Comparison of ENCODE assay signal across 23 cellular contexts in genomic region chrX:101918746-101919145, GRCh38.
"Had no signal": no experiment of that assay in that cellular context is flagged by ENCODE, and none has a peak within 500 bp of the region (broad histone marks: within the 10 kb centered on the region; RNA-seq: fewer than 3 reads in every experiment).

No MANE protein-coding gene starts in this region.

- H3K27me3 Mint-ChIP-seq: effector memory CD8-positive, alpha-beta T cell had no signal

- H3K4me1 ChIP-seq: esophagus squamous epithelium, gastrocnemius medialis, heart right ventricle, left lung, lower lobe of right lung had no signal

- H3K27me3 ChIP-seq: esophagus squamous epithelium, gastrocnemius medialis, heart right ventricle, left lung had no signal

- DNase-seq: effector CD8-positive, alpha-beta T cell; effector memory CD8-positive, alpha-beta T cell; erythroblast; esophagus squamous epithelium; foreskin fibroblast; foreskin melanocyte; gastrocnemius medialis; glutamatergic neuron; head of caudate nucleus; heart right ventricle; hippocampal formation; left cardiac atrium; left lung; left ventricle myocardium superior; lower lobe of right lung; mesenchymal stem cell; mucosa of descending colon had no signal

- ATAC-seq: effector memory CD8-positive, alpha-beta T cell; esophagus mucosa; gastrocnemius medialis; heart right ventricle; left cardiac atrium; left lung; left ventricle myocardium superior; lower lobe of right lung; mucosa of descending colon had no signal

- H3K4me3 ChIP-seq: coronary artery, esophagus squamous epithelium, gastrocnemius medialis, heart right ventricle, left lung, lower lobe of right lung, mucosa of descending colon had no signal

- H3K27ac ChIP-seq: coronary artery, epithelial cell of prostate, esophagus squamous epithelium, gastrocnemius medialis, heart right ventricle, left lung, lower lobe of right lung had no signal

- H3K36me3 Mint-ChIP-seq: mesothelial cell of epicardium had no signal

- H3K9me3 ChIP-seq: lower lobe of right lung, mucosa of descending colon had no signal

- FAIRE-seq: islet of Langerhans, keratinocyte had no signal

- H3K4me1 Mint-ChIP-seq: mesothelial cell of epicardium had no signal

- H3K4me3 Mint-ChIP-seq: effector memory CD8-positive, alpha-beta T cell; mesothelial cell of epicardium had no signal

- H3K27ac Mint-ChIP-seq: effector memory CD8-positive, alpha-beta T cell; mesothelial cell of epicardium had no signal

- H3K36me3 ChIP-seq: esophagus squamous epithelium, gastrocnemius medialis, heart right ventricle, left lung, lower lobe of right lung had no signal
